In the genomic region with DNA sequence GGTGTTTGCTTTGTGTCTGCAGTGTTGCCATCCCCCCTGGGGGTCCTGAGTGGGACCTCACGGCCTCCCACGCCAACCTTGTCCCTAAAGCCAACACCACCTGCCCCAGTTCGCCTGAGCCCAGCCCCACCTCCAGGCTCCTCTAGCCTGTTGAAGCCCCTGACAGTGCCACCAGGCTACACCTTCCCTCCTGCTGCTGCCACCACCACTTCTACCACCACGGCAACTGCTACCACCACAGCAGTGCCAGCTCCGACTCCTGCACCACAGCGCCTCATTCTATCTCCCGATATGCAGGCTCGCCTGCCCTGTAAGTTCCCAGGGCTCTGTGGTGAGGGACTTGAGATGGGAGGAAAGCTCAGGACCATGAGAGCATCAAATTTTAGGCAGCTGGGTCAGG, we compare ENCODE assay signal across 16 cellular contexts. TPM values are rescaled to one million over a fixed set of nuclear protein-coding genes. Genes with fewer than 3 reads are reported as not detected.
DNase-seq lines count a peak whose midpoint lies in the region; ATAC-seq and TF ChIP-seq lines count a peak whose summit lies in the region.
"Had no signal": no experiment of that assay in that cellular context is flagged by ENCODE, and none has a peak within 500 bp of the region (broad histone marks: within the 10 kb centered on the region; RNA-seq: fewer than 3 reads in every experiment).

No MANE protein-coding gene starts in this region.

- ATAC-seq in CD4-positive, alpha-beta T cell (ENCODE audit: poor library complexity): no peak
- ATAC-seq in PC-3 (no peak), GM19035 (IDR thresholded peaks at IDR 0.05; ENCODE audit: unreplicated experiment) (no peak)
- no peak for ATAC-seq in effector memory CD8-positive, alpha-beta T cell (replicated peaks)
- ATAC-seq: HepG2 had no signal

- no peaks in the 10 kb centered on the region for H3K9me3 Mint-ChIP-seq in CD4-positive, alpha-beta T cell
- no peaks in the 10 kb centered on the region for H3K9me3 Mint-ChIP-seq in effector memory CD8-positive, alpha-beta T cell
- H3K9me3 Mint-ChIP-seq: CD4-positive, CD25-positive, alpha-beta regulatory T cell had no signal

- no peak for TF ChIP-seq CTCF in CD4-positive, alpha-beta T cell (IDR thresholded peaks at IDR 0.05)
- TF ChIP-seq CTCF in PC-3 (conservative IDR thresholded peaks at IDR 0.05; ENCODE audit: low read depth, low read length): no peak

- H3F3A ChIP-seq in PC-3 (ENCODE audit: low read length, unreplicated experiment): no peaks in the 10 kb centered on the region

- no peaks in the 10 kb centered on the region for H3K9me2 ChIP-seq in PC-3 (replicated peaks; ENCODE audit: low read length)

- peaks cover 66% of the 10 kb centered on the region for H3K36me3 ChIP-seq in PC-3 (ENCODE audit: low read depth, low read length)

- H2AFZ ChIP-seq in PC-3 (ENCODE audit: low read length): no peak overlapping the region

- POLR2A ChIA-PET in CD4-positive, alpha-beta T cell (lab: Charles Lee): interaction anchor here (0.9 kb wide), 1 partner anchor 10 kb away, joined by 4 read pairs; no protein-coding TSS in a partner anchor
- POLR2A ChIA-PET in PC-3 (lab: Charles Lee; ENCODE audit: unreplicated experiment): no interaction called here

- H3K27ac Mint-ChIP-seq in CD4-positive, alpha-beta T cell: peak overlapping the region; percentile 0
- H3K27ac Mint-ChIP-seq in effector memory CD8-positive, alpha-beta T cell: peak overlapping the region; percentile 79 to 87

- peak overlapping the region; percentile 60 for H3K9ac ChIP-seq in PC-3 (ENCODE audit: low read length)
- H3K9ac ChIP-seq: KMS-11 had no signal

- no peak overlapping the region for H3K27ac ChIP-seq in CD4-positive, alpha-beta T cell (ENCODE audit: low read depth, low read length)
- H3K27ac ChIP-seq in PC-3 (ENCODE audit: low read length): peak overlapping the region; percentile 94
- H3K27ac ChIP-seq: KMS-11 had no signal

- no peak for DNase-seq in CD4-positive, alpha-beta T cell
- DNase-seq in PC-3 (no peak), posterior vena cava (ENCODE audit: low spot score) (peak; percentile 57), NCI-H1048 (lab: John Stamatoyannopoulos, UW) (no peak), OCI-M2 (lab: John Stamatoyannopoulos, UW; ENCODE audit: unreplicated experiment) (no peak)
- DNase-seq in effector memory CD8-positive, alpha-beta T cell: no peak
- DNase-seq: ACHN; Calu3; CD4-positive, CD25-positive, alpha-beta regulatory T cell; NCI-H1092 treated with DMSO at 0.1 percent for 48 hours; NCI-H1694; NCI-H226; Right ventricle myocardium superior had no signal

- H3K9me3 ChIP-seq in CD4-positive, alpha-beta T cell (ENCODE audit: control insufficient read depth, low read length): no peaks in the 10 kb centered on the region
- H3K9me3 ChIP-seq in PC-3 (ENCODE audit: low read length): no peaks in the 10 kb centered on the region

- no TSS peak for BruUV-seq in PC-3 (replicated peaks; lab: Mats Ljungman, UMichigan)

- H3K36me3 Mint-ChIP-seq in CD4-positive, alpha-beta T cell (ENCODE audit: low read depth): peaks cover 90% of the 10 kb centered on the region
- H3K36me3 Mint-ChIP-seq in effector memory CD8-positive, alpha-beta T cell (ENCODE audit: insufficient read depth): peaks cover 93% of the 10 kb centered on the region

- H3K4me1 ChIP-seq in PC-3 (ENCODE audit: insufficient read depth, low read length): peaks cover 25% of the 10 kb centered on the region

- peaks cover 60% of the 10 kb centered on the region for H3K79me2 ChIP-seq in PC-3 (ENCODE audit: low read length)

- intact Hi-C loops in CD4-positive, alpha-beta T cell (cut with DNase I, micrococcal nuclease): no loop called here
- intact Hi-C loops in PC-3 (cut with micrococcal nuclease): no loop called here
- intact Hi-C loops in posterior vena cava (cut with DNase I): no loop called here

- H3K4me3 ChIP-seq in PC-3 (ENCODE audit: low read length): no peak overlapping the region

- no peak overlapping the region for H3K4me3 Mint-ChIP-seq in CD4-positive, alpha-beta T cell
- no peak overlapping the region for H3K4me3 Mint-ChIP-seq in effector memory CD8-positive, alpha-beta T cell
- H3K4me3 Mint-ChIP-seq: CD4-positive, CD25-positive, alpha-beta regulatory T cell had no signal

- H3K27me3 Mint-ChIP-seq in CD4-positive, alpha-beta T cell: no peaks in the 10 kb centered on the region
- no peaks in the 10 kb centered on the region for H3K27me3 Mint-ChIP-seq in effector memory CD8-positive, alpha-beta T cell
- H3K27me3 Mint-ChIP-seq: CD4-positive, CD25-positive, alpha-beta regulatory T cell had no signal

- CTCF ChIA-PET in CD4-positive, alpha-beta T cell (lab: Charles Lee): interaction anchor here (1.6 kb wide), 1 partner anchor 10 kb away, joined by 5 read pairs; no protein-coding TSS in a partner anchor
- CTCF ChIA-PET in PC-3 (lab: Charles Lee): interaction anchor here (0.6 to 0.8 kb wide), 2 partner anchors 15 to 26 kb away, joined by 3 to 6 read pairs; no protein-coding TSS in a partner anchor

- peak overlapping the region; percentile 44; the same call in 1 of the 2 replicates for H3K4me2 ChIP-seq in PC-3 (ENCODE audit: low read length)
- H3K4me2 ChIP-seq: KMS-11 had no signal

- H4K20me1 ChIP-seq in PC-3 (ENCODE audit: low read length): no peaks in the 10 kb centered on the region

- peaks cover 16% of the 10 kb centered on the region for H3K4me1 Mint-ChIP-seq in CD4-positive, alpha-beta T cell (ENCODE audit: low read depth)
- H3K4me1 Mint-ChIP-seq in effector memory CD8-positive, alpha-beta T cell (ENCODE audit: low read depth in 2 of 2): peaks cover 10 to 24% of the 10 kb centered on the region in 2 donors

- H3K27me3 ChIP-seq in CD4-positive, alpha-beta T cell (ENCODE audit: control insufficient read depth, insufficient read depth, low read length): no peaks in the 10 kb centered on the region
- no peaks in the 10 kb centered on the region for H3K27me3 ChIP-seq in PC-3 (ENCODE audit: low read length)

RNA-seq across cellular contexts. Expression of gene SRCAP, which starts 22.2 kb away (rescaled TPM):
- total RNA-seq in CD4-positive, alpha-beta T cell: 10 to 100 TPM; 59.5 to 60.1 TPM
- total RNA-seq in PC-3 (2014; rRNA removed) (19.0 and 29.6 TPM in 2 replicates), posterior vena cava (10 to 100 TPM; 41.4 to 44.9 TPM)

RNA-seq across cellular contexts. Expression of gene PHKG2, which starts 27.1 kb away (rescaled TPM):
- 10 to 100 TPM; 24.8 to 25.2 TPM for total RNA-seq in CD4-positive, alpha-beta T cell
- 28.6 and 30.9 TPM in 2 replicates for total RNA-seq in PC-3 (2014; rRNA removed)
- 10 to 100 TPM; 13.0 to 13.9 TPM for total RNA-seq in posterior vena cava

RNA-seq across cellular contexts. Expression of gene CFAP119, which starts 40.7 kb away (rescaled TPM):
- 1 to 10 TPM; 1.7 to 2.2 TPM for total RNA-seq in CD4-positive, alpha-beta T cell
- total RNA-seq in PC-3 (2014; rRNA removed) (8.6 and 9.6 TPM in 2 replicates), posterior vena cava (1 to 10 TPM; 1.2 TPM)

RNA-seq across cellular contexts. Expression of gene RNF40, which starts 41.0 kb away (rescaled TPM):
- total RNA-seq in CD4-positive, alpha-beta T cell: 10 to 100 TPM; 63.0 to 65.2 TPM
- total RNA-seq in PC-3 (2014; rRNA removed) (64.1 and 80.2 TPM in 2 replicates), posterior vena cava (10 to 100 TPM; 60.9 to 66.5 TPM)
